Comparison of ENCODE assay signal across 8 cellular contexts in genomic region chr21:33491373-33492102, GRCh38. TPM values are rescaled to one million over a fixed set of nuclear protein-coding genes. Genes with fewer than 3 reads are reported as not detected.
A peak's percentile ranks its signal among the peaks of the same experiment; 100 is the strongest.
DNase-seq lines count a peak whose midpoint lies in the region; ATAC-seq and TF ChIP-seq lines count a peak whose summit lies in the region.

A gene with protein sequence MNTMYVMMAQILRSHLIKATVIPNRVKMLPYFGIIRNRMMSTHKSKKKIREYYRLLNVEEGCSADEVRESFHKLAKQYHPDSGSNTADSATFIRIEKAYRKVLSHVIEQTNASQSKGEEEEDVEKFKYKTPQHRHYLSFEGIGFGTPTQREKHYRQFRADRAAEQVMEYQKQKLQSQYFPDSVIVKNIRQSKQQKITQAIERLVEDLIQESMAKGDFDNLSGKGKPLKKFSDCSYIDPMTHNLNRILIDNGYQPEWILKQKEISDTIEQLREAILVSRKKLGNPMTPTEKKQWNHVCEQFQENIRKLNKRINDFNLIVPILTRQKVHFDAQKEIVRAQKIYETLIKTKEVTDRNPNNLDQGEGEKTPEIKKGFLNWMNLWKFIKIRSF (minus strand): TSS chr21:33491716. CDS start chr21:33489393, 2,323 bp downstream.

- DNase-seq in DMS 273 treated with DMSO at 0.1 percent for 48 hours (lab: John Stamatoyannopoulos, UW) (peak; percentile 93), HuH-7 (ENCODE audit: low spot score) (peak; percentile 86), OCI-LY7 (ENCODE audit: low spot score) (peak; percentile 96), activated T-cell treated with anti-CD3 and anti-CD28 coated beads for 48 hours (ENCODE audit: low read depth) (peak; percentile 90), epithelial cell of proximal tubule (ENCODE audit: low read depth) (no peak), mucosa of gallbladder (ENCODE audit: low spot score) (peak; percentile 94)
- peak; percentile 92 to 93 for DNase-seq in stimulated activated CD8-positive, alpha-beta memory T cell treated with anti-CD3 and anti-CD28 coated beads, Interleukin-4, amount 100 ng/mL, for 4 hours (ENCODE audit: low read depth in 2 of 2, low spot score in 1 of 2)

- no peak for TF ChIP-seq CTCF in OCI-LY7 (conservative IDR thresholded peaks at IDR 0.05; ENCODE audit: low read length)
- no peak for TF ChIP-seq CTCF in epithelial cell of proximal tubule (conservative IDR thresholded peaks at IDR 0.05; ENCODE audit: low read depth, low read length)

- peak within 1 kb of the TSS; percentile 78 for H3K4me2 ChIP-seq in OCI-LY7 (ENCODE audit: low read length)

- no peaks in the 10 kb centered on the region for H3K9me2 ChIP-seq in OCI-LY7 (ENCODE audit: insufficient read depth, low read length)

- H3K27ac ChIP-seq in OCI-LY7 (ENCODE audit: low read depth, low read length, poor library complexity, severe bottlenecking): peak within 1 kb of the TSS; percentile 13

- no peaks in the 10 kb centered on the region for H3K36me3 ChIP-seq in OCI-LY7 (ENCODE audit: insufficient read depth, low read length)

- peaks cover 11% of the 10 kb centered on the region for H3K4me1 ChIP-seq in OCI-LY7 (ENCODE audit: insufficient read depth, low read length, poor library complexity, severe bottlenecking)

- no peaks in the 10 kb centered on the region for H3K9me3 ChIP-seq in OCI-LY7 (ENCODE audit: low read length)

- CTCF ChIA-PET in OCI-LY7 (lab: Charles Lee; ENCODE audit: unreplicated experiment): interaction anchor here (0.6 to 1.0 kb wide), 3 partner anchors 11 to 115 kb away, joined by 3 to 5 read pairs (median 3); partner anchors contain the start of genes SON and TMEM50B

- intact Hi-C loops in OCI-LY7 (cut with micrococcal nuclease; ENCODE audit: unreplicated experiment): loop anchor here (5.0 kb wide), 1 partner anchor 51 kb away; the partner anchor contains the start of genes GART and SON

- ATAC-seq in GM21526 (IDR thresholded peaks at IDR 0.05; ENCODE audit: low FRiP score, unreplicated experiment): peak; percentile 94

- POLR2A ChIA-PET in OCI-LY7 (lab: Charles Lee): interaction anchor here (0.6 to 4.4 kb wide), 11 partner anchors 11 to 785 kb away, joined by 3 to 43 read pairs (median 4); partner anchors contain the start of genes DONSON, SON and TMEM50B

- no peaks in the 10 kb centered on the region for H3K79me2 ChIP-seq in OCI-LY7 (ENCODE audit: insufficient read depth, low read depth, low read length)

- H4K20me1 ChIP-seq in OCI-LY7 (ENCODE audit: insufficient read depth, low read length): no peaks in the 10 kb centered on the region

- peak within 1 kb of the TSS; percentile 89 for H2AFZ ChIP-seq in OCI-LY7 (ENCODE audit: low read length)

- H3K4me3 ChIP-seq in OCI-LY7 (ENCODE audit: low read depth, low read length, poor library complexity, severe bottlenecking) (peak within 1 kb of the TSS; percentile 72), epithelial cell of proximal tubule (ENCODE audit: low read depth, low read length) (peak within 1 kb of the TSS; percentile 97)

- no TSS peak for BruUV-seq in OCI-LY7 (replicated peaks; lab: Mats Ljungman, UMichigan)

RNA-seq across cellular contexts. Expression of the gene that starts here (rescaled TPM):
- 0.44 and 1.3 TPM in 2 replicates for total RNA-seq in OCI-LY7 (2014; rRNA removed; shearing (Covaris generic))
- 0.95 and 1.1 TPM in 2 replicates for total RNA-seq in OCI-LY7 (2022)
- total RNA-seq in epithelial cell of proximal tubule: 0.87 and 0.92 TPM in 2 replicates
- total RNA-seq in mucosa of gallbladder: 2.8 TPM
